29 cellular contexts compared by ENCODE assay signal in genomic region chr10:7230036-7230435, GRCh38.
"Had no signal": no experiment of that assay in that cellular context is flagged by ENCODE, and none has a peak within 500 bp of the region (broad histone marks: within the 10 kb centered on the region; RNA-seq: fewer than 3 reads in every experiment).

No MANE protein-coding gene starts in this region.

- H3K4me1 ChIP-seq: body of pancreas, foreskin keratinocyte had no signal

- H3K4me3 ChIP-seq: adrenal gland, body of pancreas, esophagus muscularis mucosa, gastrocnemius medialis had no signal

- H3K27ac Mint-ChIP-seq: activated CD4-positive, alpha-beta memory T cell treated with anti-CD3 and anti-CD28 coated beads for 36 hours; activated CD4-positive, alpha-beta T cell treated with anti-CD3 and anti-CD28 coated beads for 36 hours; activated CD4-positive, alpha-beta T cell treated with anti-CD3 and anti-CD28 coated beads, Interleukin-2, amount 10 ng/mL, durations not matched to agents 24 days and 14 days; activated naive CD4-positive, alpha-beta T cell treated with anti-CD3 and anti-CD28 coated beads, Interleukin-2, amount 10 ng/mL, durations not matched to agents 7 days and 5 days; activated naive CD8-positive, alpha-beta T cell treated with anti-CD3 and anti-CD28 coated beads for 36 hours; activated naive CD8-positive, alpha-beta T cell treated with anti-CD3 and anti-CD28 coated beads, Interleukin-2, amount 50 U/mL, for 24 hours; activated T-helper 1 cell treated with anti-CD3 and anti-CD28 coated beads, Interleukin-12 subunit alpha, Interleukin-12 subunit beta, Interleukin-2, Interleukin-4 antibody, amounts not matched to agents 30 ng/mL and 10 ng/mL and 1 ng/mL, durations not matched to agents 14 hours and 24 hours and 36 hours had no signal

- H3K36me3 ChIP-seq: adrenal gland had no signal

- ATAC-seq: activated CD4-positive, alpha-beta T cell treated with anti-CD3 and anti-CD28 coated beads for 36 hours; activated naive CD8-positive, alpha-beta T cell treated with anti-CD3 and anti-CD28 coated beads, Interleukin-2, amount 50 U/mL, for 24 hours; activated T-cell treated with anti-CD3 and anti-CD28 coated beads, Interleukin-2, amount 50 U/mL, for 4 hours; body of pancreas; effector memory CD8-positive, alpha-beta T cell; foreskin keratinocyte; gastrocnemius medialis had no signal

- H3K4me3 Mint-ChIP-seq: activated CD4-positive, alpha-beta memory T cell treated with anti-CD3 and anti-CD28 coated beads for 36 hours; activated CD4-positive, alpha-beta T cell treated with anti-CD3 and anti-CD28 coated beads for 36 hours; activated CD4-positive, alpha-beta T cell treated with anti-CD3 and anti-CD28 coated beads, Interleukin-2, amount 10 ng/mL, durations not matched to agents 24 days and 14 days; activated naive CD4-positive, alpha-beta T cell treated with anti-CD3 and anti-CD28 coated beads, Interleukin-2, amount 10 ng/mL, durations not matched to agents 7 days and 5 days; activated naive CD8-positive, alpha-beta T cell treated with anti-CD3 and anti-CD28 coated beads for 36 hours; activated naive CD8-positive, alpha-beta T cell treated with anti-CD3 and anti-CD28 coated beads, Interleukin-2, amount 50 U/mL, for 24 hours; activated T-cell treated with anti-CD3 and anti-CD28 coated beads, Interleukin-2, amount 50 U/mL, for 4 hours; activated T-helper 1 cell treated with anti-CD3 and anti-CD28 coated beads, Interleukin-12 subunit alpha, Interleukin-12 subunit beta, Interleukin-2, Interleukin-4 antibody, amounts not matched to agents 30 ng/mL and 10 ng/mL and 1 ng/mL, durations not matched to agents 14 hours and 24 hours and 36 hours; effector memory CD8-positive, alpha-beta T cell had no signal

- H3K27ac ChIP-seq: adrenal gland, body of pancreas, foreskin keratinocyte, gastrocnemius medialis had no signal

- H3K27me3 ChIP-seq: adrenal gland, body of pancreas, esophagus muscularis mucosa, foreskin keratinocyte, gastrocnemius medialis had no signal

- H3K9me3 ChIP-seq: adrenal gland, body of pancreas, esophagus muscularis mucosa, gastrocnemius medialis had no signal

- DNase-seq: activated CD4-positive, alpha-beta memory T cell treated with anti-CD3 and anti-CD28 coated beads for 36 hours; activated CD4-positive, alpha-beta T cell treated with anti-CD3 and anti-CD28 coated beads for 36 hours; activated CD4-positive, alpha-beta T cell treated with anti-CD3 and anti-CD28 coated beads, Interleukin-2, amount 10 ng/mL, durations not matched to agents 24 days and 14 days; activated CD4-positive, CD25-positive, alpha-beta regulatory T cell; activated CD4-positive, CD25-positive, alpha-beta regulatory T cell treated with anti-CD3 and anti-CD28 coated beads, Interleukin-2, amount 50 U/mL, for 72 hours; activated CD8-positive, alpha-beta memory T cell treated with anti-CD3 and anti-CD28 coated beads, Interleukin-2, amount 50 U/mL, for 48 hours; activated gamma-delta T cell; activated naive CD4-positive, alpha-beta T cell; activated naive CD4-positive, alpha-beta T cell treated with anti-CD3 and anti-CD28 coated beads, Interleukin-2, amount 10 ng/mL, durations not matched to agents 7 days and 5 days; activated naive CD8-positive, alpha-beta T cell treated with anti-CD3 and anti-CD28 coated beads for 36 hours; activated naive CD8-positive, alpha-beta T cell treated with anti-CD3 and anti-CD28 coated beads, Interleukin-2, amount 50 U/mL, for 24 hours; activated T-cell treated with anti-CD3 and anti-CD28 coated beads for 4 hours; activated T-cell treated with anti-CD3 and anti-CD28 coated beads, Interleukin-2, amount 50 U/mL, for 4 hours; adrenal gland; amygdala; aorta; body of pancreas; caudate nucleus; cortex of kidney; dermis blood vessel endothelial cell; effector CD4-positive, alpha-beta T cell; effector memory CD8-positive, alpha-beta T cell; erythroblast; foreskin keratinocyte; gastrocnemius medialis; glutamatergic neuron; T-helper 2 cell had no signal

- H3K9me3 Mint-ChIP-seq: activated naive CD4-positive, alpha-beta T cell treated with anti-CD3 and anti-CD28 coated beads, Interleukin-2, amount 10 ng/mL, durations not matched to agents 7 days and 5 days; effector memory CD8-positive, alpha-beta T cell had no signal

- H3K27me3 Mint-ChIP-seq: activated CD4-positive, alpha-beta memory T cell treated with anti-CD3 and anti-CD28 coated beads for 36 hours; activated CD4-positive, alpha-beta T cell treated with anti-CD3 and anti-CD28 coated beads for 36 hours; activated CD4-positive, alpha-beta T cell treated with anti-CD3 and anti-CD28 coated beads, Interleukin-2, amount 10 ng/mL, durations not matched to agents 24 days and 14 days; activated naive CD4-positive, alpha-beta T cell treated with anti-CD3 and anti-CD28 coated beads, Interleukin-2, amount 10 ng/mL, durations not matched to agents 7 days and 5 days; activated naive CD8-positive, alpha-beta T cell treated with anti-CD3 and anti-CD28 coated beads for 36 hours; activated naive CD8-positive, alpha-beta T cell treated with anti-CD3 and anti-CD28 coated beads, Interleukin-2, amount 50 U/mL, for 24 hours; effector memory CD8-positive, alpha-beta T cell had no signal
